Comparison of ENCODE assay signal across 1 cellular context in genomic region chr11:73210916-73211667, GRCh38.
TF ChIP-seq lines count a peak whose summit lies in the region.

No MANE protein-coding gene starts in this region.

TF ChIP-seq in K562, 482 proteins besides CTCF, POLR2A, EP300 and RAD21:
- TF ChIP-seq ZNF512 (tag; IDR thresholded peaks at IDR 0.05) (peak; percentile 95), BDP1 (IDR thresholded peaks at IDR 0.05; ENCODE audit: insufficient read depth, insufficient read length) (no peak)
